In the genomic region with DNA sequence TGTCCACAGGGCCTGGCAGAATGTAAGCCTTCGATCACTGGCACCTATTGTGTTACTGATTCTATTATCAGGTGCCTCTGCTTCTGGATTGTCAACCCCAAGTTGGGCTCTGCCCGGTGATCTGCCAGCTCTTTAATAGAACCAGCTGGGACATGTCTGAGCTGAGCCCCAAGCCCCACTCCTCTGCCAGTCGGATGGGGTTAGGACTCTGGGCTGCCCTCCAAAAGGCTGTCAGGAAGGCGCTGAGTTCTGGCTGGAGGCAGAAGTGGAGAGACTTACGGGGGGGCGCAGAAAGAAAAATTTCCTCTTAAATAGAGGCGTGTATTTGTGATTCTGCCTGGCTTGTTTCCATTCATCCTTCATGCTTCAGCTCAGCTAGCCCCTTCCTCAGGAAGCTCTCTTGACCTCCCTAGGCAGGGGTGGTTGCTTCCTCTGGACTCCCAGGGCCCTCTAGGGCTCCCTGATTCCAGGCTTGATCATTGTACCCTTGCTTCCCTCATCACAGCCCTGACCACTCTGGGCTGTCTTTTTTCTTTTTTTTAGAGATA, we compare ENCODE assay signal across 13 cellular contexts. TPM values are rescaled to one million over a fixed set of nuclear protein-coding genes. Genes with fewer than 3 reads are reported as not detected.
A peak's percentile ranks its signal among the peaks of the same experiment; 100 is the strongest.
DNase-seq lines count a peak whose midpoint lies in the region; ATAC-seq and TF ChIP-seq lines count a peak whose summit lies in the region.
"Had no signal": no experiment of that assay in that cellular context is flagged by ENCODE, and none has a peak within 500 bp of the region (broad histone marks: within the 10 kb centered on the region; RNA-seq: fewer than 3 reads in every experiment).

No MANE protein-coding gene starts in this region.

- peaks cover 58% of the 10 kb centered on the region for H3K4me1 Mint-ChIP-seq in stimulated activated naive CD8-positive, alpha-beta T cell treated with anti-CD3 and anti-CD28 coated beads, Interleukin-15, Interleukin-2, amounts not matched to agents 100 ng/mL and 50 ng/mL, for 24 hours (ENCODE audit: low read depth)
- H3K4me1 Mint-ChIP-seq in chondrocyte (ENCODE audit: low read depth): peaks cover 60% of the 10 kb centered on the region

- no peak for ATAC-seq in stimulated activated naive CD8-positive, alpha-beta T cell treated with anti-CD3 and anti-CD28 coated beads, Interleukin-15, Interleukin-2, amounts not matched to agents 100 U/mL and 50 U/mL, for 24 hours

- H3K27me3 Mint-ChIP-seq in stimulated activated naive CD8-positive, alpha-beta T cell treated with anti-CD3 and anti-CD28 coated beads, Interleukin-15, Interleukin-2, amounts not matched to agents 100 ng/mL and 50 ng/mL, for 24 hours: no peaks in the 10 kb centered on the region
- H3K27me3 Mint-ChIP-seq in chondrocyte (ENCODE audit: low read depth): no peaks in the 10 kb centered on the region

- no peak for TF ChIP-seq CTCF in chondrocyte (IDR thresholded peaks at IDR 0.05)

- H3K4me3 ChIP-seq in mucosa of stomach (ENCODE audit: low read length): peak overlapping the region; percentile 72

- peak overlapping the region; percentile 82 for H3K4me3 Mint-ChIP-seq in stimulated activated naive CD8-positive, alpha-beta T cell treated with anti-CD3 and anti-CD28 coated beads, Interleukin-15, Interleukin-2, amounts not matched to agents 100 ng/mL and 50 ng/mL, for 24 hours
- H3K4me3 Mint-ChIP-seq in chondrocyte (ENCODE audit: unreplicated experiment): peak overlapping the region; percentile 86

- no peaks in the 10 kb centered on the region for H3K9me3 ChIP-seq in mucosa of stomach (ENCODE audit: control insufficient read depth, low read length)

- no peak for DNase-seq in stimulated activated naive CD8-positive, alpha-beta T cell treated with anti-CD3 and anti-CD28 coated beads, Interleukin-15, Interleukin-2, amounts not matched to agents 100 U/mL and 50 U/mL, for 24 hours
- DNase-seq in chondrocyte (ENCODE audit: low spot score) (no peak), middle frontal gyrus (ENCODE audit: extremely low spot score, low spot score) (no peak), CD1c-positive myeloid dendritic cell (ENCODE audit: extremely low spot score) (no peak), MV-4-11 (lab: John Stamatoyannopoulos, UW) (no peak)
- no peak for DNase-seq in stimulated activated CD4-positive, alpha-beta T cell treated with anti-CD3 and anti-CD28 coated beads, Interleukin-2, amount 100 ng/mL, for 24 hours
- DNase-seq: activated CD4-positive, CD25-positive, alpha-beta regulatory T cell; brain microvascular endothelial cell; DND-41; Karpas-422; NCI-H774 had no signal

- H3K36me3 ChIP-seq in mucosa of stomach (ENCODE audit: control insufficient read depth, insufficient read depth, low read length): no peaks in the 10 kb centered on the region
- H3K36me3 ChIP-seq: brain microvascular endothelial cell had no signal

- no peak overlapping the region for H3K27ac Mint-ChIP-seq in stimulated activated naive CD8-positive, alpha-beta T cell treated with anti-CD3 and anti-CD28 coated beads, Interleukin-15, Interleukin-2, amounts not matched to agents 100 ng/mL and 50 ng/mL, for 24 hours
- H3K27ac Mint-ChIP-seq in chondrocyte (ENCODE audit: unreplicated experiment): peak overlapping the region; percentile 69

- peaks cover 4% of the 10 kb centered on the region for H3K36me3 Mint-ChIP-seq in stimulated activated naive CD8-positive, alpha-beta T cell treated with anti-CD3 and anti-CD28 coated beads, Interleukin-15, Interleukin-2, amounts not matched to agents 100 ng/mL and 50 ng/mL, for 24 hours (ENCODE audit: low read depth)
- peaks cover 3% of the 10 kb centered on the region for H3K36me3 Mint-ChIP-seq in chondrocyte (ENCODE audit: low read depth)

- H3K9ac ChIP-seq in mucosa of stomach (ENCODE audit: low read length): peak overlapping the region; percentile 81

- H3K4me1 ChIP-seq in mucosa of stomach (ENCODE audit: control insufficient read depth, insufficient read depth, low read length): peaks cover 32% of the 10 kb centered on the region

- no peaks in the 10 kb centered on the region for H3K27me3 ChIP-seq in mucosa of stomach (ENCODE audit: control insufficient read depth, insufficient read depth, low read length)
- H3K27me3 ChIP-seq: brain microvascular endothelial cell had no signal

- H3K9me3 Mint-ChIP-seq in stimulated activated naive CD8-positive, alpha-beta T cell treated with anti-CD3 and anti-CD28 coated beads, Interleukin-15, Interleukin-2, amounts not matched to agents 100 ng/mL and 50 ng/mL, for 24 hours: no peaks in the 10 kb centered on the region
- no peaks in the 10 kb centered on the region for H3K9me3 Mint-ChIP-seq in chondrocyte (ENCODE audit: low read depth)

RNA-seq across cellular contexts. Expression of a gene that starts 1.0 kb away (rescaled TPM):
- total RNA-seq in chondrocyte: 22.0 to 30.9 TPM (median 29.2 TPM) in 3 replicates

RNA-seq across cellular contexts. Expression of a gene that starts 2.9 kb away (rescaled TPM):
- 93.3 to 101 TPM (median 97.8 TPM) in 3 replicates for total RNA-seq in chondrocyte

RNA-seq across cellular contexts. Expression of a gene that starts 14.6 kb away (rescaled TPM):
- total RNA-seq in chondrocyte: 2.0 to 5.2 TPM (median 2.0 TPM) in 3 replicates

RNA-seq across cellular contexts. Expression of a gene that starts 17.0 kb away (rescaled TPM):
- total RNA-seq in chondrocyte: 3.9 to 7.6 TPM (median 5.3 TPM) in 3 replicates

RNA-seq across cellular contexts. Expression of a gene that starts 54.3 kb away (rescaled TPM):
- total RNA-seq in chondrocyte: 21.3 to 28.0 TPM (median 26.4 TPM) in 3 replicates
